ENCODE assay signal across 18 cellular contexts in the genomic region with DNA sequence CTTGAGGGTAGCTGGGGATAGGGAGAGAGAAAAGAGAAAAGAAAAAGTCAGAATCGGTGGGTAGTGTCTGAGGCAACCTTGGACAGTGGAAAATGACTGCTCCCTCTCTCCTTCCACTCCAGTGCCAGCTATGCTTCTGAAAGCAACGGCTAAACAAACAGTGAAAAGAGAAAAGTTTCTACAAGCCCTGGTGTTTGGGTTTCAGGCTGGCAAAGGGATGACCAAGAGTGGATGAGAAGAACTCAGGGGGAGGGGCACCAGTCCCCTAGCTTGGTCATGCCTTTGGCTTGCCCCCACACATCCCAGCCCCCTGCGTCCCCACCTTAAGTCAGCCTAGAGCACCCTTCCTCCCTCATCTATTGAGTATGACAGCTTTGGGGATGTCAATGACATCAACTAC. TPM values are rescaled to one million over a fixed set of nuclear protein-coding genes. Genes with fewer than 3 reads are reported as not detected.
"Had no signal": no experiment of that assay in that cellular context is flagged by ENCODE, and none has a peak within 500 bp of the region (broad histone marks: within the 10 kb centered on the region; RNA-seq: fewer than 3 reads in every experiment).

No MANE protein-coding gene starts in this region.

- H3K4me2 ChIP-seq: hepatocyte had no signal

- H3K27me3 ChIP-seq: colonic mucosa, hepatocyte, uterus had no signal

- ATAC-seq: right cardiac atrium had no signal

- H3K4me1 ChIP-seq: colonic mucosa, uterus had no signal

- H3K27me3 Mint-ChIP-seq: type B pancreatic cell had no signal

- H3K79me2 ChIP-seq: hepatocyte had no signal

- H2AFZ ChIP-seq: hepatocyte had no signal

- H3K9me3 ChIP-seq: colonic mucosa had no signal

- H3K4me3 Mint-ChIP-seq: naive B cell, type B pancreatic cell had no signal

- H3K36me3 ChIP-seq: colonic mucosa, uterus had no signal

- FAIRE-seq: small intestine had no signal

- H3K4me3 ChIP-seq: colonic mucosa, hepatocyte, uterus had no signal

- H3K27ac Mint-ChIP-seq: naive B cell, type B pancreatic cell had no signal

- DNase-seq: colonic mucosa; dermis blood vessel endothelial cell; foreskin melanocyte; head of caudate nucleus; kidney glomerular epithelial cell; mesendoderm; naive B cell; right cardiac atrium; small intestine; stimulated activated CD4-positive, alpha-beta T cell treated with anti-CD3 and anti-CD28 coated beads, Interleukin-2, amount 100 ng/mL, for 48 hours; stimulated activated naive CD4-positive, alpha-beta T cell treated with Interleukin-2 at 50 U/mL for 16 hours; uterus had no signal

- H3K27ac ChIP-seq: colonic mucosa, hepatocyte, uterus had no signal

RNA-seq across cellular contexts. Expression of a gene that starts 8.6 kb away (rescaled TPM):
- total RNA-seq: dermis blood vessel endothelial cell, epithelial cell of proximal tubule, lung microvascular endothelial cell, osteocyte had no signal
- polyA plus RNA-seq: neural cell had no signal

RNA-seq across cellular contexts. Expression of a gene that starts 22.4 kb away (rescaled TPM):
- total RNA-seq: dermis blood vessel endothelial cell, lung microvascular endothelial cell, osteocyte had no signal
- polyA plus RNA-seq: neural cell had no signal
